ENCODE assay signal across 9 cellular contexts in genomic region chr20:62364911-62365736, GRCh38. TPM values are rescaled to one million over a fixed set of nuclear protein-coding genes. Genes with fewer than 3 reads are reported as not detected.
DNase-seq lines count a peak whose midpoint lies in the region; ATAC-seq and TF ChIP-seq lines count a peak whose summit lies in the region.
"Had no signal": no experiment of that assay in that cellular context is flagged by ENCODE, and none has a peak within 500 bp of the region (broad histone marks: within the 10 kb centered on the region; RNA-seq: fewer than 3 reads in every experiment).

No MANE protein-coding gene starts in this region.

- H2BK12ac ChIP-seq in trophoblast cell (ENCODE audit: low read length): peak overlapping the region; percentile 38

- H4K12ac ChIP-seq in trophoblast cell (ENCODE audit: low read depth, low read length): peak overlapping the region; percentile 11

- no peak overlapping the region for H3K9ac ChIP-seq in trophoblast cell (ENCODE audit: low read length)

- no peaks in the 10 kb centered on the region for H3K27me3 ChIP-seq in trophoblast cell (ENCODE audit: insufficient read depth, low read length)

- peak overlapping the region; percentile 51 for H2AK5ac ChIP-seq in trophoblast cell (ENCODE audit: low read length)

- intact Hi-C loops in activated B cell treated with CpG ODN at 0.5 μM for 24 hours (cut with micrococcal nuclease) (loop anchor here (5.0 kb wide), 1 partner anchor 183 kb away; the partner anchor contains the start of gene MTG2), left cardiac atrium (cut with DNase I) (loop anchor here in 1 of 2 donors (10.0 kb wide), 1 partner anchor 180 kb away; the partner anchor contains the start of gene MTG2)

- peak overlapping the region; percentile 54 for H3K4me2 ChIP-seq in trophoblast cell (ENCODE audit: low read length)

- peak overlapping the region; percentile 27 for H3K18ac ChIP-seq in trophoblast cell (ENCODE audit: low read length)

- peaks cover 2% of the 10 kb centered on the region for H3K27me3 Mint-ChIP-seq in activated B cell treated with CpG ODN at 0.5 μM for 24 hours

- H3K23ac ChIP-seq in trophoblast cell (ENCODE audit: low read length): no peak overlapping the region

- in situ Hi-C loops in Caki2 (cut with HindIII; ENCODE audit: low pct_unique_long_range_greater_than_20kb, low sequenced_read_pairs): no loop called here

- ATAC-seq in activated B cell treated with CpG ODN at 0.5 μM for 24 hours (ENCODE audit: low read depth) (no peak), left cardiac atrium (peak; percentile 36 to 62), HG03520 (IDR thresholded peaks at IDR 0.05; ENCODE audit: unreplicated experiment) (no peak)

- peaks cover 68 to 82% of the 10 kb centered on the region in 2 experiments for H3K4me1 ChIP-seq in trophoblast cell (ENCODE audit: control insufficient read depth in 1 of 2, insufficient read depth in 2 of 2, low read length in 2 of 2)

- H3K4ac ChIP-seq in trophoblast cell (ENCODE audit: low read depth, low read length): peak overlapping the region; percentile 78

- CTCF ChIA-PET in activated B cell treated with CpG ODN at 0.5 μM for 24 hours (lab: Charles Lee): interaction anchor here (1.4 to 1.5 kb wide), 2 partner anchors 17 to 64 kb away, joined by 3 to 6 read pairs; no protein-coding TSS in a partner anchor

- DNase-seq in Caki2 (ENCODE audit: low read depth): peak; percentile 40
- no peak for DNase-seq in activated B cell treated with CpG ODN at 0.5 μM for 24 hours
- DNase-seq in left cardiac atrium: peak; percentile 72
- DNase-seq in trophoblast cell: peak; percentile 40 to 59
- no peak for DNase-seq in NCI-H2029 treated with DMSO at 0.1 percent for 48 hours (lab: John Stamatoyannopoulos, UW)
- DNase-seq in NCI-H1105 (lab: John Stamatoyannopoulos, UW): no peak
- no peak for DNase-seq in OCI-M1 (lab: John Stamatoyannopoulos, UW)
- DNase-seq: GOT3 had no signal

- no peak overlapping the region for H2AFZ ChIP-seq in trophoblast cell (ENCODE audit: insufficient read depth, low read length, poor library complexity)

- peaks cover 2% of the 10 kb centered on the region for H3K9me3 ChIP-seq in trophoblast cell (ENCODE audit: insufficient read depth, low read depth, low read length)

- H3K79me2 ChIP-seq in trophoblast cell (ENCODE audit: control insufficient read depth, insufficient read depth, low read length, poor library complexity): peaks cover 45% of the 10 kb centered on the region

- WGBS in trophoblast cell (ENCODE audit: extremely low coverage, insufficient coverage, insufficient read length): no CpG with 5 or more reads among the region's 27 CpGs

- H4K91ac ChIP-seq in trophoblast cell (ENCODE audit: low read depth, low read length): peak overlapping the region; percentile 29

- H3K4me1 Mint-ChIP-seq in activated B cell treated with CpG ODN at 0.5 μM for 24 hours: peaks cover 14% of the 10 kb centered on the region

- peaks cover 52% of the 10 kb centered on the region for H3K79me1 ChIP-seq in trophoblast cell (ENCODE audit: low read length)

- H2BK5ac ChIP-seq in trophoblast cell (ENCODE audit: low read depth, low read length, poor library complexity): peak overlapping the region; percentile 23

- no peaks in the 10 kb centered on the region for H3K36me3 Mint-ChIP-seq in activated B cell treated with CpG ODN at 0.5 μM for 24 hours (ENCODE audit: low read depth)

- H4K8ac ChIP-seq in trophoblast cell (ENCODE audit: low read depth, low read length): peak overlapping the region; percentile 40

- no peak overlapping the region for H3K27ac Mint-ChIP-seq in activated B cell treated with CpG ODN at 0.5 μM for 24 hours

- H3K4me3 ChIP-seq in trophoblast cell (ENCODE audit: low read depth, low read length): no peak overlapping the region

- no peaks in the 10 kb centered on the region for H3K9me3 Mint-ChIP-seq in activated B cell treated with CpG ODN at 0.5 μM for 24 hours

- H3K27ac ChIP-seq in trophoblast cell (ENCODE audit: low read depth, low read length): peak overlapping the region; percentile 30

- peak overlapping the region; percentile 54 for H2BK120ac ChIP-seq in trophoblast cell (ENCODE audit: insufficient read depth, low read length, poor library complexity)

- H3K4me3 Mint-ChIP-seq in activated B cell treated with CpG ODN at 0.5 μM for 24 hours: peak overlapping the region; percentile 55

- peak overlapping the region; percentile 47 for H3K14ac ChIP-seq in trophoblast cell (ENCODE audit: low read length)

- POLR2A ChIA-PET in activated B cell treated with CpG ODN at 0.5 μM for 24 hours (lab: Charles Lee): interaction anchor here (0.7 to 1.8 kb wide), 3 partner anchors 17 to 62 kb away, joined by 4 to 5 read pairs (median 4); no protein-coding TSS in a partner anchor

- H3K36me3 ChIP-seq in trophoblast cell (ENCODE audit: control insufficient read depth in 1 of 2, insufficient read depth in 2 of 2, low read length in 2 of 2): peaks cover 18 to 19% of the 10 kb centered on the region in 2 experiments

- TF ChIP-seq CTCF in activated B cell treated with CpG ODN at 0.5 μM for 24 hours (IDR thresholded peaks at IDR 0.05): no peak

RNA-seq across cellular contexts. Expression of gene LAMA5, which starts 2.0 kb away (rescaled TPM):
- total RNA-seq in Caki2 (2014; rRNA removed; shearing (Covaris generic); ENCODE audit: low replicate concordance): 59.3 and 63.3 TPM in 2 replicates
- total RNA-seq in activated B cell treated with CpG ODN at 0.5 μM for 24 hours: 19.8 and 24.8 TPM in 2 replicates
- 100 to 1,000 TPM in 1 of 2 donors, 10 to 100 TPM in 1; 70.4 to 113 TPM for total RNA-seq in left cardiac atrium
- 135 and 147 TPM in 2 replicates for polyA plus RNA-seq in trophoblast cell (2013)

RNA-seq across cellular contexts. Expression of gene RPS21, which starts 21.8 kb away (rescaled TPM):
- total RNA-seq in Caki2 (2014; rRNA removed; shearing (Covaris generic); ENCODE audit: low replicate concordance): 2,013 and 2,296 TPM in 2 replicates
- total RNA-seq in activated B cell treated with CpG ODN at 0.5 μM for 24 hours (2,912 and 3,555 TPM in 2 replicates), left cardiac atrium (100 to 1,000 TPM; 733 to 750 TPM)
- polyA plus RNA-seq in trophoblast cell (2013): 2,264 and 2,365 TPM in 2 replicates

RNA-seq across cellular contexts. Expression of gene CABLES2, which starts 42.0 kb away (rescaled TPM):
- 3.3 and 5.9 TPM in 2 replicates for total RNA-seq in Caki2 (2014; rRNA removed; shearing (Covaris generic); ENCODE audit: low replicate concordance)
- total RNA-seq in activated B cell treated with CpG ODN at 0.5 μM for 24 hours (6.6 and 7.0 TPM in 2 replicates), left cardiac atrium (10 to 100 TPM; 20.6 to 25.3 TPM)
- 15.0 and 15.1 TPM in 2 replicates for polyA plus RNA-seq in trophoblast cell (2013)

Comparison
In these comparisons a context has a peak if more than half of its experiments do, and no peak if none do; other contexts are left out.
1. DNase-seq: peak in Caki2 (single experiment), left cardiac atrium (single experiment) and trophoblast cell (2 of 2); none in activated B cell treated with CpG ODN at 0.5 μM for 24 hours (single experiment), NCI-H2029 treated with DMSO at 0.1 percent for 48 hours (single experiment), NCI-H1105 (single experiment) and OCI-M1 (single experiment).
2. ATAC-seq: peak in left cardiac atrium (2 of 2); none in activated B cell treated with CpG ODN at 0.5 μM for 24 hours (single experiment) and HG03520 (single experiment).